ENCODE assay signal across 1 cellular context in the genomic region with DNA sequence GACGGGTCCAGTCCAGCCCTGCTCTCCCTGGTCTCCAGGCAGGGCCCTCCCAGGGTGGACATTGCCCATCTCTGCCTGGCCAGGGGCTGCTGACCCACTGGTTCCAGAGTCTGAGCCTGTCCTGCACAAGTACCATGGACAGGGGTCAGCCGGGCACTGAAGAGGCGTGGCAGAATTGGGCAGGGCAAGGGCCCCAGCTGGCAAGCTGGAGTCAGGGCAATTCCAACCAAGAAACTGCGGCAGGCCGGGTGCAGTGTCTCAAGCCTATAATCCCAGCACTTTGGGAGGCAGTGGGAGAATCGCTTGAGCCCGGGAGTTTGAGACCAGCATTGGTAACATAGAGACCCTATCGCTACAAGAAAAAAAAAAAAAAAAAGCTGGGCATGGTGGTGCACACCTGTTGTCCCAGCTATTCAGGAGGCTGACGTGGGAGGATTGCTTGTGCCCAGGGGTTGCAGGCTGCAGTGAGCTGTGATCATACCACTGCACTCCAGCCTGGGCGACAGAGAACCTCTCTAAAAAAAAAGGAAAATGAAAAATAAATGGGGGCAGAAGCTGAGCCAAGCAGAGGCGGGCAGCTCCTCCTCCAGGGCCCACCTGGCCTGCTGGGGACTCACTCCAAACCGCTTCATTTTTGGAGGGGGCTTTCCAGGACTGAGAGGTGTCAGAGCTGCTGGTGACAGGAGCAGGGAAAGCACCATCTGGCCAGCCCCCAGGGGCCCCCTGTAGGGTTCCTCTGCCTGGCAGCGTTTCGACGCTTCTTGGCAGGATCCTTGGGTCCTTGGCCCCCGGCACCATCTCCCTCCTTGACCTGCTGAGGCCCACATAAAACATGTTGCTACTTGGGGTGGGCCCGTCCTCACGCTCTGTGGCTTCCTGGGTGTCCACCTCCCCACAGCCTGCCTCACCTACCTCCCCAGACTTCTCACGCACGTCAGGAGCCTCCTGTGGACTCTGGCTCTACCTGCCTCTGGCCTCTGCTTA.
A peak's percentile ranks its signal among the peaks of the same experiment; 100 is the strongest.
TF ChIP-seq lines count a peak whose summit lies in the region.

No MANE protein-coding gene starts in this region.

TF ChIP-seq in HepG2, 621 proteins besides CTCF, POLR2A, EP300 and RAD21 (continues in another document):
- TF ChIP-seq ZNF605 (CRISPR knock-in tag; IDR thresholded peaks at IDR 0.05) (no peak), ZC3H13 (CRISPR knock-in tag; IDR thresholded peaks at IDR 0.05) (peak; percentile 74), ZNF768 (CRISPR knock-in tag; IDR thresholded peaks at IDR 0.05) (0 out of 2 replicates have a peak, but pooled peaks have one; percentile 14), CAMTA2 (CRISPR knock-in tag; IDR thresholded peaks at IDR 0.05; ENCODE audit: borderline replicate concordance) (no peak), ZNF10 (CRISPR knock-in tag; IDR thresholded peaks at IDR 0.05; ENCODE audit: borderline replicate concordance, low read depth) (no peak), PHF21A (CRISPR knock-in tag; IDR thresholded peaks at IDR 0.05) (no peak), ATRX (CRISPR knock-in tag; IDR thresholded peaks at IDR 0.05; ENCODE audit: borderline replicate concordance) (no peak), YY1 (IDR thresholded peaks at IDR 0.05; ENCODE audit: insufficient read depth, insufficient replicate concordance, low read depth, low read length) (peak; percentile 0), ZNF282 (IDR thresholded peaks at IDR 0.05; ENCODE audit: partially characterized antibody) (no peak), REXO4 (CRISPR knock-in tag; IDR thresholded peaks at IDR 0.05; ENCODE audit: borderline replicate concordance) (no peak), MIER2 (CRISPR knock-in tag; IDR thresholded peaks at IDR 0.05) (peak; percentile 74; the same call in 1 of the 2 replicates), HNRNPL (IDR thresholded peaks at IDR 0.05; ENCODE audit: low read depth, low read length) (peak; percentile 94), HNRNPLL (IDR thresholded peaks at IDR 0.05; ENCODE audit: low read depth, low read length, poor library complexity, severe bottlenecking) (no peak), GPN1 (CRISPR knock-in tag; IDR thresholded peaks at IDR 0.05; ENCODE audit: borderline replicate concordance) (no peak), MEF2D (CRISPR knock-in tag; IDR thresholded peaks at IDR 0.05) (no peak), ARNT (IDR thresholded peaks at IDR 0.05) (no peak), HOXA5 (CRISPR knock-in tag; IDR thresholded peaks at IDR 0.05) (no peak), POLR2G (IDR thresholded peaks at IDR 0.05; ENCODE audit: low read depth, low read length) (peak; percentile 5; the same call in 1 of the 2 replicates), FOXC1 (CRISPR knock-in tag; IDR thresholded peaks at IDR 0.05; ENCODE audit: borderline replicate concordance) (no peak), ISL2 (CRISPR knock-in tag; IDR thresholded peaks at IDR 0.05) (no peak), TRIM24 (CRISPR knock-in tag; IDR thresholded peaks at IDR 0.05) (no peak), ETV6 (CRISPR knock-in tag; conservative IDR thresholded peaks at IDR 0.05) (no peak), GFI1 (CRISPR knock-in tag; IDR thresholded peaks at IDR 0.05; ENCODE audit: borderline replicate concordance) (no peak), ZNF468 (CRISPR knock-in tag; IDR thresholded peaks at IDR 0.05) (no peak), ZNF570 (CRISPR knock-in tag; IDR thresholded peaks at IDR 0.05; ENCODE audit: borderline replicate concordance) (no peak), HNF4G (IDR thresholded peaks at IDR 0.05; ENCODE audit: borderline replicate concordance, low read depth, low read length) (no peak), HNF4G (CRISPR knock-in tag; IDR thresholded peaks at IDR 0.05; ENCODE audit: borderline replicate concordance, low read depth) (no peak), ZNF333 (CRISPR knock-in tag; IDR thresholded peaks at IDR 0.05; ENCODE audit: borderline replicate concordance) (no peak), CREB1 (IDR thresholded peaks at IDR 0.05) (no peak), CREB1 (CRISPR knock-in tag; IDR thresholded peaks at IDR 0.05) (no peak)
- TF ChIP-seq, protein P1, sequence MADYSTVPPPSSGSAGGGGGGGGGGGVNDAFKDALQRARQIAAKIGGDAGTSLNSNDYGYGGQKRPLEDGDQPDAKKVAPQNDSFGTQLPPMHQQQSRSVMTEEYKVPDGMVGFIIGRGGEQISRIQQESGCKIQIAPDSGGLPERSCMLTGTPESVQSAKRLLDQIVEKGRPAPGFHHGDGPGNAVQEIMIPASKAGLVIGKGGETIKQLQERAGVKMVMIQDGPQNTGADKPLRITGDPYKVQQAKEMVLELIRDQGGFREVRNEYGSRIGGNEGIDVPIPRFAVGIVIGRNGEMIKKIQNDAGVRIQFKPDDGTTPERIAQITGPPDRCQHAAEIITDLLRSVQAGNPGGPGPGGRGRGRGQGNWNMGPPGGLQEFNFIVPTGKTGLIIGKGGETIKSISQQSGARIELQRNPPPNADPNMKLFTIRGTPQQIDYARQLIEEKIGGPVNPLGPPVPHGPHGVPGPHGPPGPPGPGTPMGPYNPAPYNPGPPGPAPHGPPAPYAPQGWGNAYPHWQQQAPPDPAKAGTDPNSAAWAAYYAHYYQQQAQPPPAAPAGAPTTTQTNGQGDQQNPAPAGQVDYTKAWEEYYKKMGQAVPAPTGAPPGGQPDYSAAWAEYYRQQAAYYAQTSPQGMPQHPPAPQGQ (CRISPR knock-in tag; IDR thresholded peaks at IDR 0.05; ENCODE audit: borderline replicate concordance) = no peak
- TF ChIP-seq, protein P2, sequence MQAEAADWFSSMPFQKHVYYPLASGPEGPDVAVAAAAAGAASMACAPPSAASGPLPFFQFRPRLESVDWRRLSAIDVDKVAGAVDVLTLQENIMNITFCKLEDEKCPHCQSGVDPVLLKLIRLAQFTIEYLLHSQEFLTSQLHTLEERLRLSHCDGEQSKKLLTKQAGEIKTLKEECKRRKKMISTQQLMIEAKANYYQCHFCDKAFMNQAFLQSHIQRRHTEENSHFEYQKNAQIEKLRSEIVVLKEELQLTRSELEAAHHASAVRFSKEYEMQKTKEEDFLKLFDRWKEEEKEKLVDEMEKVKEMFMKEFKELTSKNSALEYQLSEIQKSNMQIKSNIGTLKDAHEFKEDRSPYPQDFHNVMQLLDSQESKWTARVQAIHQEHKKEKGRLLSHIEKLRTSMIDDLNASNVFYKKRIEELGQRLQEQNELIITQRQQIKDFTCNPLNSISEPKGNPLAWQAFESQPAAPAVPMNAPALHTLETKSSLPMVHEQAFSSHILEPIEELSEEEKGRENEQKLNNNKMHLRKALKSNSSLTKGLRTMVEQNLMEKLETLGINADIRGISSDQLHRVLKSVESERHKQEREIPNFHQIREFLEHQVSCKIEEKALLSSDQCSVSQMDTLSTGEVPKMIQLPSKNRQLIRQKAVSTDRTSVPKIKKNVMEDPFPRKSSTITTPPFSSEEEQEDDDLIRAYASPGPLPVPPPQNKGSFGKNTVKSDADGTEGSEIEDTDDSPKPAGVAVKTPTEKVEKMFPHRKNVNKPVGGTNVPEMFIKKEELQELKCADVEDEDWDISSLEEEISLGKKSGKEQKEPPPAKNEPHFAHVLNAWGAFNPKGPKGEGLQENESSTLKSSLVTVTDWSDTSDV (CRISPR knock-in tag; IDR thresholded peaks at IDR 0.05) = no peak
- TF ChIP-seq, protein P3, sequence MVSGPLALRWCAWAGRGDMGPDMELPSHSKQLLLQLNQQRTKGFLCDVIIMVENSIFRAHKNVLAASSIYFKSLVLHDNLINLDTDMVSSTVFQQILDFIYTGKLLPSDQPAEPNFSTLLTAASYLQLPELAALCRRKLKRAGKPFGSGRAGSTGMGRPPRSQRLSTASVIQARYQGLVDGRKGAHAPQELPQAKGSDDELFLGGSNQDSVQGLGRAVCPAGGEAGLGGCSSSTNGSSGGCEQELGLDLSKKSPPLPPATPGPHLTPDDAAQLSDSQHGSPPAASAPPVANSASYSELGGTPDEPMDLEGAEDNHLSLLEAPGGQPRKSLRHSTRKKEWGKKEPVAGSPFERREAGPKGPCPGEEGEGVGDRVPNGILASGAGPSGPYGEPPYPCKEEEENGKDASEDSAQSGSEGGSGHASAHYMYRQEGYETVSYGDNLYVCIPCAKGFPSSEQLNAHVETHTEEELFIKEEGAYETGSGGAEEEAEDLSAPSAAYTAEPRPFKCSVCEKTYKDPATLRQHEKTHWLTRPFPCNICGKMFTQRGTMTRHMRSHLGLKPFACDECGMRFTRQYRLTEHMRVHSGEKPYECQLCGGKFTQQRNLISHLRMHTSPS (CRISPR knock-in tag; IDR thresholded peaks at IDR 0.05; ENCODE audit: low read depth) = peak; percentile 47; the same call in 1 of the 2 replicates
- TF ChIP-seq, protein P4, sequence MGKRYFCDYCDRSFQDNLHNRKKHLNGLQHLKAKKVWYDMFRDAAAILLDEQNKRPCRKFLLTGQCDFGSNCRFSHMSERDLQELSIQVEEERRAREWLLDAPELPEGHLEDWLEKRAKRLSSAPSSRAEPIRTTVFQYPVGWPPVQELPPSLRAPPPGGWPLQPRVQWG (CRISPR knock-in tag; IDR thresholded peaks at IDR 0.05; ENCODE audit: borderline replicate concordance, low read depth) = no peak
- TF ChIP-seq, protein P5, sequence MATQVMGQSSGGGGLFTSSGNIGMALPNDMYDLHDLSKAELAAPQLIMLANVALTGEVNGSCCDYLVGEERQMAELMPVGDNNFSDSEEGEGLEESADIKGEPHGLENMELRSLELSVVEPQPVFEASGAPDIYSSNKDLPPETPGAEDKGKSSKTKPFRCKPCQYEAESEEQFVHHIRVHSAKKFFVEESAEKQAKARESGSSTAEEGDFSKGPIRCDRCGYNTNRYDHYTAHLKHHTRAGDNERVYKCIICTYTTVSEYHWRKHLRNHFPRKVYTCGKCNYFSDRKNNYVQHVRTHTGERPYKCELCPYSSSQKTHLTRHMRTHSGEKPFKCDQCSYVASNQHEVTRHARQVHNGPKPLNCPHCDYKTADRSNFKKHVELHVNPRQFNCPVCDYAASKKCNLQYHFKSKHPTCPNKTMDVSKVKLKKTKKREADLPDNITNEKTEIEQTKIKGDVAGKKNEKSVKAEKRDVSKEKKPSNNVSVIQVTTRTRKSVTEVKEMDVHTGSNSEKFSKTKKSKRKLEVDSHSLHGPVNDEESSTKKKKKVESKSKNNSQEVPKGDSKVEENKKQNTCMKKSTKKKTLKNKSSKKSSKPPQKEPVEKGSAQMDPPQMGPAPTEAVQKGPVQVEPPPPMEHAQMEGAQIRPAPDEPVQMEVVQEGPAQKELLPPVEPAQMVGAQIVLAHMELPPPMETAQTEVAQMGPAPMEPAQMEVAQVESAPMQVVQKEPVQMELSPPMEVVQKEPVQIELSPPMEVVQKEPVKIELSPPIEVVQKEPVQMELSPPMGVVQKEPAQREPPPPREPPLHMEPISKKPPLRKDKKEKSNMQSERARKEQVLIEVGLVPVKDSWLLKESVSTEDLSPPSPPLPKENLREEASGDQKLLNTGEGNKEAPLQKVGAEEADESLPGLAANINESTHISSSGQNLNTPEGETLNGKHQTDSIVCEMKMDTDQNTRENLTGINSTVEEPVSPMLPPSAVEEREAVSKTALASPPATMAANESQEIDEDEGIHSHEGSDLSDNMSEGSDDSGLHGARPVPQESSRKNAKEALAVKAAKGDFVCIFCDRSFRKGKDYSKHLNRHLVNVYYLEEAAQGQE (IDR thresholded peaks at IDR 0.05; ENCODE audit: borderline replicate concordance in 1 of 2, low read depth in 1 of 2, low read length in 2 of 2) = peak in 1 of 2 experiments; percentile 90; a peak in 2 of 4 replicates
- TF ChIP-seq, protein P6, sequence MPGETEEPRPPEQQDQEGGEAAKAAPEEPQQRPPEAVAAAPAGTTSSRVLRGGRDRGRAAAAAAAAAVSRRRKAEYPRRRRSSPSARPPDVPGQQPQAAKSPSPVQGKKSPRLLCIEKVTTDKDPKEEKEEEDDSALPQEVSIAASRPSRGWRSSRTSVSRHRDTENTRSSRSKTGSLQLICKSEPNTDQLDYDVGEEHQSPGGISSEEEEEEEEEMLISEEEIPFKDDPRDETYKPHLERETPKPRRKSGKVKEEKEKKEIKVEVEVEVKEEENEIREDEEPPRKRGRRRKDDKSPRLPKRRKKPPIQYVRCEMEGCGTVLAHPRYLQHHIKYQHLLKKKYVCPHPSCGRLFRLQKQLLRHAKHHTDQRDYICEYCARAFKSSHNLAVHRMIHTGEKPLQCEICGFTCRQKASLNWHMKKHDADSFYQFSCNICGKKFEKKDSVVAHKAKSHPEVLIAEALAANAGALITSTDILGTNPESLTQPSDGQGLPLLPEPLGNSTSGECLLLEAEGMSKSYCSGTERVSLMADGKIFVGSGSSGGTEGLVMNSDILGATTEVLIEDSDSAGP (CRISPR knock-in tag; IDR thresholded peaks at IDR 0.05; ENCODE audit: borderline replicate concordance) = no peak
- TF ChIP-seq, protein P7, sequence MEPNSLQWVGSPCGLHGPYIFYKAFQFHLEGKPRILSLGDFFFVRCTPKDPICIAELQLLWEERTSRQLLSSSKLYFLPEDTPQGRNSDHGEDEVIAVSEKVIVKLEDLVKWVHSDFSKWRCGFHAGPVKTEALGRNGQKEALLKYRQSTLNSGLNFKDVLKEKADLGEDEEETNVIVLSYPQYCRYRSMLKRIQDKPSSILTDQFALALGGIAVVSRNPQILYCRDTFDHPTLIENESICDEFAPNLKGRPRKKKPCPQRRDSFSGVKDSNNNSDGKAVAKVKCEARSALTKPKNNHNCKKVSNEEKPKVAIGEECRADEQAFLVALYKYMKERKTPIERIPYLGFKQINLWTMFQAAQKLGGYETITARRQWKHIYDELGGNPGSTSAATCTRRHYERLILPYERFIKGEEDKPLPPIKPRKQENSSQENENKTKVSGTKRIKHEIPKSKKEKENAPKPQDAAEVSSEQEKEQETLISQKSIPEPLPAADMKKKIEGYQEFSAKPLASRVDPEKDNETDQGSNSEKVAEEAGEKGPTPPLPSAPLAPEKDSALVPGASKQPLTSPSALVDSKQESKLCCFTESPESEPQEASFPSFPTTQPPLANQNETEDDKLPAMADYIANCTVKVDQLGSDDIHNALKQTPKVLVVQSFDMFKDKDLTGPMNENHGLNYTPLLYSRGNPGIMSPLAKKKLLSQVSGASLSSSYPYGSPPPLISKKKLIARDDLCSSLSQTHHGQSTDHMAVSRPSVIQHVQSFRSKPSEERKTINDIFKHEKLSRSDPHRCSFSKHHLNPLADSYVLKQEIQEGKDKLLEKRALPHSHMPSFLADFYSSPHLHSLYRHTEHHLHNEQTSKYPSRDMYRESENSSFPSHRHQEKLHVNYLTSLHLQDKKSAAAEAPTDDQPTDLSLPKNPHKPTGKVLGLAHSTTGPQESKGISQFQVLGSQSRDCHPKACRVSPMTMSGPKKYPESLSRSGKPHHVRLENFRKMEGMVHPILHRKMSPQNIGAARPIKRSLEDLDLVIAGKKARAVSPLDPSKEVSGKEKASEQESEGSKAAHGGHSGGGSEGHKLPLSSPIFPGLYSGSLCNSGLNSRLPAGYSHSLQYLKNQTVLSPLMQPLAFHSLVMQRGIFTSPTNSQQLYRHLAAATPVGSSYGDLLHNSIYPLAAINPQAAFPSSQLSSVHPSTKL (CRISPR knock-in tag; IDR thresholded peaks at IDR 0.05) = no peak
- TF ChIP-seq, protein P8, sequence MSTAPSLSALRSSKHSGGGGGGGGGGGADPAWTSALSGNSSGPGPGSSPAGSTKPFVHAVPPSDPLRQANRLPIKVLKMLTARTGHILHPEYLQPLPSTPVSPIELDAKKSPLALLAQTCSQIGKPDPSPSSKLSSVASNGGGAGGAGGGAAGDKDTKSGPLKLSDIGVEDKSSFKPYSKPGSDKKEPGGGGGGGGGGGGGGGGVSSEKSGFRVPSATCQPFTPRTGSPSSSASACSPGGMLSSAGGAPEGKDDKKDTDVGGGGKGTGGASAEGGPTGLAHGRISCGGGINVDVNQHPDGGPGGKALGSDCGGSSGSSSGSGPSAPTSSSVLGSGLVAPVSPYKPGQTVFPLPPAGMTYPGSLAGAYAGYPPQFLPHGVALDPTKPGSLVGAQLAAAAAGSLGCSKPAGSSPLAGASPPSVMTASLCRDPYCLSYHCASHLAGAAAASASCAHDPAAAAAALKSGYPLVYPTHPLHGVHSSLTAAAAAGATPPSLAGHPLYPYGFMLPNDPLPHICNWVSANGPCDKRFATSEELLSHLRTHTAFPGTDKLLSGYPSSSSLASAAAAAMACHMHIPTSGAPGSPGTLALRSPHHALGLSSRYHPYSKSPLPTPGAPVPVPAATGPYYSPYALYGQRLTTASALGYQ (CRISPR knock-in tag; IDR thresholded peaks at IDR 0.05) = no peak
